25 cellular contexts compared by ENCODE assay signal in genomic region chr11:76026862-76027261, GRCh38.
"Had no signal": no experiment of that assay in that cellular context is flagged by ENCODE, and none has a peak within 500 bp of the region (broad histone marks: within the 10 kb centered on the region; RNA-seq: fewer than 3 reads in every experiment).

No MANE protein-coding gene starts in this region.

- H3K27ac Mint-ChIP-seq: dendritic cell treated with granulocyte-macrophage colony-stimulating factor and Interleukin-4, amounts not matched to agents 40 ng/mL and 50 ng/mL, for 4 days; endodermal cell; natural killer cell; stimulated activated effector memory CD8-positive, alpha-beta T cell treated with anti-CD3 and anti-CD28 coated beads, Interleukin-12 subunit alpha, Interleukin-12 subunit beta, amount 100 ng/mL, for 72 hours had no signal

- H3K4me3 Mint-ChIP-seq: dendritic cell treated with granulocyte-macrophage colony-stimulating factor and Interleukin-4, amounts not matched to agents 40 ng/mL and 50 ng/mL, for 4 days; endodermal cell; natural killer cell; stimulated activated effector memory CD8-positive, alpha-beta T cell treated with anti-CD3 and anti-CD28 coated beads, Interleukin-12 subunit alpha, Interleukin-12 subunit beta, amount 100 ng/mL, for 72 hours had no signal

- H3K4me2 ChIP-seq: smooth muscle cell had no signal

- H3K9me3 ChIP-seq: colonic mucosa, gastrocnemius medialis, left lung, pancreas, thyroid gland, vagina had no signal

- H3K27me3 Mint-ChIP-seq: dendritic cell treated with granulocyte-macrophage colony-stimulating factor and Interleukin-4, amounts not matched to agents 40 ng/mL and 50 ng/mL, for 4 days had no signal

- H3K36me3 ChIP-seq: colonic mucosa, gastrocnemius medialis, left lung, pancreas, thyroid gland, vagina had no signal

- H3K27me3 ChIP-seq: colonic mucosa, gastrocnemius medialis, left lung, pancreas, stomach, thyroid gland, vagina had no signal

- H3K9me3 Mint-ChIP-seq: dendritic cell treated with granulocyte-macrophage colony-stimulating factor and Interleukin-4, amounts not matched to agents 40 ng/mL and 50 ng/mL, for 4 days; endodermal cell; natural killer cell; stimulated activated effector memory CD8-positive, alpha-beta T cell treated with anti-CD3 and anti-CD28 coated beads, Interleukin-12 subunit alpha, Interleukin-12 subunit beta, amount 100 ng/mL, for 72 hours had no signal

- H3K36me3 Mint-ChIP-seq: natural killer cell had no signal

- H3K4me1 ChIP-seq: pancreas had no signal

- DNase-seq: colonic mucosa; effector CD8-positive, alpha-beta T cell; endodermal cell; foreskin fibroblast; gastrocnemius medialis; head of caudate nucleus; left cardiac atrium; left lung; natural killer cell; occipital lobe; pancreas; retina; stimulated activated CD4-positive, alpha-beta T cell treated with anti-CD3 and anti-CD28 coated beads, Interleukin-12 subunit alpha, Interleukin-12 subunit beta, amount 100 ng/mL, for 4 hours; stimulated activated CD4-positive, alpha-beta T cell treated with anti-CD3 and anti-CD28 coated beads, Interleukin-1b, Interleukin-23, amount 100 ng/mL, for 48 hours; stimulated activated CD4-positive, alpha-beta T cell treated with anti-CD3 and anti-CD28 coated beads, Interleukin-4, amount 100 ng/mL, for 24 hours; stimulated activated naive CD4-positive, alpha-beta T cell treated with Interleukin-2 at 50 U/mL for 16 hours; stomach; thyroid gland had no signal

- ATAC-seq: esophagus mucosa; gastrocnemius medialis; left cardiac atrium; left lung; natural killer cell; pancreas; sciatic nerve; stimulated activated effector memory CD8-positive, alpha-beta T cell treated with anti-CD3 and anti-CD28 coated beads, Interleukin-12 subunit alpha, Interleukin-12 subunit beta, amount 100 ng/mL, for 72 hours had no signal

- FAIRE-seq: pancreas had no signal

- H3K4me1 Mint-ChIP-seq: stimulated activated effector memory CD8-positive, alpha-beta T cell treated with anti-CD3 and anti-CD28 coated beads, Interleukin-12 subunit alpha, Interleukin-12 subunit beta, amount 100 ng/mL, for 72 hours had no signal

- H3K27ac ChIP-seq: colonic mucosa, epithelial cell of prostate, gastrocnemius medialis, left lung, pancreas, stomach, thyroid gland, vagina had no signal

- H3K4me3 ChIP-seq: colonic mucosa, gastrocnemius medialis, left lung, pancreas, smooth muscle cell, stomach, thyroid gland, vagina had no signal
